ENCODE assay signal across 8 cellular contexts in genomic region chr13:42047561-42048322, GRCh38. TPM values are rescaled to one million over a fixed set of nuclear protein-coding genes. Genes with fewer than 3 reads are reported as not detected.
DNase-seq lines count a peak whose midpoint lies in the region; ATAC-seq lines count a peak whose summit lies in the region.

No MANE protein-coding gene starts in this region.

- peak overlapping the region; percentile 73 for H3K4me3 ChIP-seq in Jurkat, Clone E6-1 (ENCODE audit: low read length)

- H3K9me3 ChIP-seq in T-helper 17 cell (ENCODE audit: control insufficient read depth, low read length, poor library complexity, severe bottlenecking) = no peaks in the 10 kb centered on the region

- DNase-seq in DMS153 (lab: John Stamatoyannopoulos, UW) (peak; percentile 26), T-helper 17 cell (peak in 2 of 3 donors; percentile 15 to 21), cerebellar cortex (ENCODE audit: low spot score) (peak; percentile 58), kidney glomerular epithelial cell (lab: John Stamatoyannopoulos, UW) (peak; percentile 66)
- no peak for DNase-seq in Jurkat, Clone E6-1 (ENCODE audit: low read depth, low spot score)
- DNase-seq in stimulated activated CD4-positive, alpha-beta T cell treated with anti-CD3 and anti-CD28 coated beads, Interleukin-12 subunit alpha, Interleukin-12 subunit beta, amount 100 ng/mL, for 48 hours (ENCODE audit: low read depth in 2 of 3, low spot score in 1 of 3) = peak in 2 of 3 donors; percentile 24 to 26

- no peaks in the 10 kb centered on the region for H3K36me3 Mint-ChIP-seq in T-helper 17 cell (ENCODE audit: low read depth)

- peak overlapping the region; percentile 8 for H3K27ac Mint-ChIP-seq in T-helper 17 cell

- peaks cover 7% of the 10 kb centered on the region for H3K4me1 Mint-ChIP-seq in T-helper 17 cell

- ATAC-seq in GM21529 (IDR thresholded peaks at IDR 0.05; ENCODE audit: unreplicated experiment) (peak; percentile 28), T-helper 17 cell (peak; percentile 34), GM21367 (IDR thresholded peaks at IDR 0.05; ENCODE audit: unreplicated experiment) (no peak)

- peak overlapping the region; percentile 91 for H3K4me3 Mint-ChIP-seq in T-helper 17 cell

- H3K27me3 Mint-ChIP-seq in T-helper 17 cell = no peaks in the 10 kb centered on the region

RNA-seq across cellular contexts. Expression of gene DGKH, which starts 0.7 kb away (rescaled TPM):
- polyA plus RNA-seq in Jurkat, Clone E6-1 (2012; ENCODE audit: insufficient read depth, insufficient read length) = 3.7 TPM
- total RNA-seq in T-helper 17 cell = 10 to 100 TPM; 10.4 to 10.7 TPM
